8 cellular contexts compared by ENCODE assay signal in genomic region chr20:20407891-20408805, GRCh38. TPM values are rescaled to one million over a fixed set of nuclear protein-coding genes. Genes with fewer than 3 reads are reported as not detected.
DNase-seq lines count a peak whose midpoint lies in the region; ATAC-seq and TF ChIP-seq lines count a peak whose summit lies in the region.

No MANE protein-coding gene starts in this region.

- no peaks in the 10 kb centered on the region for H3K4me1 ChIP-seq in gastroesophageal sphincter

- 60 to 64% methylated on average over 6 of the region's 6 CpGs for WGBS in gastroesophageal sphincter (ENCODE audit: low coverage in 1 of 2), 2 donors

- H3K36me3 ChIP-seq in brain microvascular endothelial cell (replicated peaks) (no peaks in the 10 kb centered on the region), gastroesophageal sphincter (peaks cover 0 to 37% of the 10 kb centered on the region in 2 donors)

- TF ChIP-seq CTCF in brain microvascular endothelial cell (IDR thresholded peaks at IDR 0.05; ENCODE audit: low read depth, low read length, missing control alignments) (peak; percentile 30), gastroesophageal sphincter (IDR thresholded peaks at IDR 0.05) (no peak)

- TF ChIP-seq POLR2A in gastroesophageal sphincter (IDR thresholded peaks at IDR 0.05): no peak

- no peak overlapping the region for H3K27ac ChIP-seq in brain microvascular endothelial cell
- H3K27ac ChIP-seq in gastroesophageal sphincter: no peak overlapping the region

- in situ Hi-C loops in brain microvascular endothelial cell (cut with HindIII; ENCODE audit: low pct_ligation_motif_present, low sequenced_read_pairs): no loop called here

- ATAC-seq in HG02938 (IDR thresholded peaks at IDR 0.05; ENCODE audit: unreplicated experiment) (no peak), gastroesophageal sphincter (no peak)

- no peak for TF ChIP-seq EP300 in gastroesophageal sphincter (IDR thresholded peaks at IDR 0.05)

- DNase-seq in NCI-H2081 (lab: John Stamatoyannopoulos, UW) (peak; percentile 37 to 63), NCI-H2081 treated with DMSO at 0.1 percent for 48 hours (lab: John Stamatoyannopoulos, UW) (no peak), NCI-H2227 treated with DMSO at 0.1 percent for 48 hours (lab: John Stamatoyannopoulos, UW) (peak; percentile 43), brain microvascular endothelial cell (no peak), renal cortical epithelial cell (ENCODE audit: low read depth) (peak; percentile 4)
- no peak for DNase-seq in activated CD4-positive, alpha-beta T cell treated with anti-CD3 and anti-CD28 coated beads for 1 hour

- H3K9me3 ChIP-seq in gastroesophageal sphincter: no peaks in the 10 kb centered on the region

- no peak overlapping the region for H3K4me3 ChIP-seq in brain microvascular endothelial cell (ENCODE audit: low read depth, low read length)
- no peak overlapping the region for H3K4me3 ChIP-seq in gastroesophageal sphincter

- H3K27me3 ChIP-seq in brain microvascular endothelial cell (replicated peaks): no peaks in the 10 kb centered on the region
- no peaks in the 10 kb centered on the region for H3K27me3 ChIP-seq in gastroesophageal sphincter

RNA-seq across cellular contexts. Expression of gene INSM1, which starts 40.2 kb away (rescaled TPM):
- not detected in 2 replicates for total RNA-seq in renal cortical epithelial cell
- total RNA-seq in gastroesophageal sphincter: under 1 TPM in 1 of 4 donors, not detected in 3; 0.15 TPM

Comparison
In these comparisons a context has a peak if more than half of its experiments do, and no peak if none do; other contexts are left out.
1. DNase-seq: peak in NCI-H2081 (2 of 2), NCI-H2227 treated with DMSO at 0.1 percent for 48 hours (single experiment) and renal cortical epithelial cell (single experiment); none in NCI-H2081 treated with DMSO at 0.1 percent for 48 hours (single experiment), brain microvascular endothelial cell (single experiment) and activated CD4-positive, alpha-beta T cell treated with anti-CD3 and anti-CD28 coated beads for 1 hour (single experiment).